In genomic region chr4:99403380-99404194, GRCh38 we compare ENCODE assay signal across 1 cellular context.
TF ChIP-seq lines count a peak whose summit lies in the region.

No MANE protein-coding gene starts in this region.

TF ChIP-seq in HepG2, 621 proteins besides CTCF, POLR2A, EP300 and RAD21 (continued from another document):
- TF ChIP-seq ZNF776 (CRISPR knock-in tag; IDR thresholded peaks at IDR 0.05) (no peak), HOXA5 (CRISPR knock-in tag; IDR thresholded peaks at IDR 0.05) (peak; percentile 81), AGO2 (optimal IDR thresholded peaks at IDR 0.05; ENCODE audit: low read depth, low read length) (no peak), SP140L (CRISPR knock-in tag; IDR thresholded peaks at IDR 0.05; ENCODE audit: borderline replicate concordance) (no peak), THAP11 (CRISPR knock-in tag; IDR thresholded peaks at IDR 0.05) (peak; percentile 64), SIX1 (CRISPR knock-in tag; IDR thresholded peaks at IDR 0.05; ENCODE audit: borderline replicate concordance) (peak; percentile 97), CREB1 (IDR thresholded peaks at IDR 0.05) (no peak), CREB1 (CRISPR knock-in tag; IDR thresholded peaks at IDR 0.05) (peak; percentile 38; the same call in 1 of the 2 replicates), EHMT2 (IDR thresholded peaks at IDR 0.05; ENCODE audit: borderline replicate concordance, low read depth, low read length) (peak; percentile 26; the same call in 1 of the 2 replicates), NONO (IDR thresholded peaks at IDR 0.05) (no peak), NONO (CRISPR knock-in tag; conservative IDR thresholded peaks at IDR 0.05) (no peak), BRCA1 (CRISPR knock-in tag; IDR thresholded peaks at IDR 0.05) (no peak; the same call in 1 of the 2 replicates), KLF11 (CRISPR knock-in tag; IDR thresholded peaks at IDR 0.05) (no peak), SKI (IDR thresholded peaks at IDR 0.05; ENCODE audit: partially characterized antibody) (peak; percentile 61), NFIC (IDR thresholded peaks at IDR 0.05; ENCODE audit: low read length) (peak; percentile 92), CREM (IDR thresholded peaks at IDR 0.05) (peak; percentile 65; the same call in 1 of the 2 replicates), CREM (CRISPR knock-in tag; IDR thresholded peaks at IDR 0.05) (no peak), AHDC1 (CRISPR knock-in tag; IDR thresholded peaks at IDR 0.05; ENCODE audit: borderline replicate concordance) (peak; percentile 87; the same call in 1 of the 2 replicates), ZNF792 (CRISPR knock-in tag; IDR thresholded peaks at IDR 0.05) (peak; percentile 43; the same call in 1 of the 2 replicates), DPF2 (CRISPR knock-in tag; IDR thresholded peaks at IDR 0.05; ENCODE audit: borderline replicate concordance, low read depth) (peak; percentile 56; the same call in 1 of the 2 replicates), SIX4 (CRISPR knock-in tag; IDR thresholded peaks at IDR 0.05) (peak; percentile 81; the same call in 1 of the 2 replicates), SOX6 (IDR thresholded peaks at IDR 0.05) (no peak), SOX6 (CRISPR knock-in tag; IDR thresholded peaks at IDR 0.05) (peak; percentile 84), PHF8 (CRISPR knock-in tag; IDR thresholded peaks at IDR 0.05) (0 out of 2 replicates have a peak, but pooled peaks have one; percentile 2), TEAD3 (CRISPR knock-in tag; optimal IDR thresholded peaks at IDR 0.05; ENCODE audit: borderline replicate concordance) (peak; percentile 82), MED13 (CRISPR knock-in tag; IDR thresholded peaks at IDR 0.05) (0 out of 2 replicates have a peak, but pooled peaks have one; percentile 18), ZFP1 (CRISPR knock-in tag; IDR thresholded peaks at IDR 0.05) (peak; percentile 55; the same call in 1 of the 2 replicates), KLF6 (CRISPR knock-in tag; IDR thresholded peaks at IDR 0.05) (0 out of 2 replicates have a peak, but pooled peaks have one; percentile 59), FOXJ3 (CRISPR knock-in tag; IDR thresholded peaks at IDR 0.05; ENCODE audit: borderline replicate concordance) (peak; percentile 90; the same call in 1 of the 2 replicates)
